Comparison of ENCODE assay signal across 26 cellular contexts in the genomic region with DNA sequence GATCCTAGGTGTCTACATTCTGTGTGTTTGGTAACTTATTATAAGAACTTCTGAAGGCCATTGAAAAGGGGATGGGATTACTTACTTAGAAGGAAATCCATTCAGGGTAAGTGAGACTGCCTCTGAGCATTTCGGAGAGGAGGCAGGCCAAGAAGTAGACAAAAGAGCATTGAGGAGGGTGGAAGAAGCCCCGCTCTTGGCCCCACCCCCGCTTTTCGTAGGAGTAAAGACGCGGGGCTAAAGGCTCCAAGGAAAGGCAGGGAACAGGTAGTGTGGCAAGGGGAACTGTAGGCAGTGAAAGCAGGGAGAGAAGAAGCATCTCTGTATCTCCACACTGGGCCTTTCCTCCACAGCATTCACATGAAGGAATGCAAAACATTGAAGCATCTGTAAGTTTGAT. TPM values are rescaled to one million over a fixed set of nuclear protein-coding genes. Genes with fewer than 3 reads are reported as not detected.
"Had no signal": no experiment of that assay in that cellular context is flagged by ENCODE, and none has a peak within 500 bp of the region (broad histone marks: within the 10 kb centered on the region; RNA-seq: fewer than 3 reads in every experiment).

No MANE protein-coding gene starts in this region.

- H3K36me3 ChIP-seq: gastrocnemius medialis, lower lobe of right lung, sigmoid colon, stomach, thyroid gland had no signal

- FAIRE-seq: keratinocyte had no signal

- H3K4me1 ChIP-seq: gastrocnemius medialis, lower lobe of right lung, psoas muscle, sigmoid colon, stomach, thyroid gland had no signal

- H3K27ac ChIP-seq: coronary artery, gastrocnemius medialis, lower lobe of right lung, psoas muscle, sigmoid colon, stomach, thyroid gland had no signal

- H3K4me1 Mint-ChIP-seq: immature natural killer cell; memory B cell; naive B cell; stimulated activated effector memory CD8-positive, alpha-beta T cell treated with anti-CD3 and anti-CD28 coated beads, Interleukin-12 subunit alpha, Interleukin-12 subunit beta, amount 100 ng/mL, for 72 hours had no signal

- H3K36me3 Mint-ChIP-seq: immature natural killer cell; memory B cell; naive B cell; natural killer cell treated with Interleukin-12 subunit alpha and Interleukin-12 subunit beta and Interleukin-15 and Interleukin-18, amount 100 ng/mL, for 72 hours; stimulated activated effector memory CD8-positive, alpha-beta T cell treated with anti-CD3 and anti-CD28 coated beads, Interleukin-12 subunit alpha, Interleukin-12 subunit beta, amount 100 ng/mL, for 72 hours had no signal

- H3K27me3 Mint-ChIP-seq: memory B cell; naive B cell; natural killer cell treated with Interleukin-12 subunit alpha and Interleukin-12 subunit beta and Interleukin-15 and Interleukin-18, amount 100 ng/mL, for 72 hours had no signal

- H3K27me3 ChIP-seq: gastrocnemius medialis, sigmoid colon, stomach, thyroid gland had no signal

- DNase-seq: dermis blood vessel endothelial cell; gastrocnemius medialis; head of caudate nucleus; immature natural killer cell; left ventricle myocardium superior; lower lobe of right lung; mucosa of descending colon; naive B cell; nucleus accumbens; psoas muscle; right cardiac atrium; sigmoid colon; stimulated activated CD4-positive, alpha-beta T cell treated with anti-CD3 and anti-CD28 coated beads, Interleukin-2, amount 100 ng/mL, for 24 hours; stimulated activated CD4-positive, alpha-beta T cell treated with anti-CD3 and anti-CD28 coated beads, Interleukin-4, amount 100 ng/mL, for 24 hours; stimulated activated naive CD4-positive, alpha-beta T cell treated with Interleukin-2 at 50 U/mL for 16 hours; stomach; thyroid gland; trophoblast cell had no signal

- ATAC-seq: gastrocnemius medialis; left ventricle myocardium superior; lower lobe of right lung; mucosa of descending colon; natural killer cell treated with Interleukin-12 subunit alpha and Interleukin-12 subunit beta and Interleukin-15 and Interleukin-18, amount 100 ng/mL, for 72 hours; psoas muscle; right cardiac atrium; stimulated activated effector memory CD8-positive, alpha-beta T cell treated with anti-CD3 and anti-CD28 coated beads, Interleukin-12 subunit alpha, Interleukin-12 subunit beta, amount 100 ng/mL, for 72 hours had no signal

- H3K4me3 ChIP-seq: coronary artery, gastrocnemius medialis, lower lobe of right lung, mucosa of descending colon, psoas muscle, sigmoid colon, stomach, thyroid gland had no signal

- H3K4me3 Mint-ChIP-seq: immature natural killer cell; memory B cell; naive B cell; natural killer cell treated with Interleukin-12 subunit alpha and Interleukin-12 subunit beta and Interleukin-15 and Interleukin-18, amount 100 ng/mL, for 72 hours; neural crest cell; stimulated activated effector memory CD8-positive, alpha-beta T cell treated with anti-CD3 and anti-CD28 coated beads, Interleukin-12 subunit alpha, Interleukin-12 subunit beta, amount 100 ng/mL, for 72 hours had no signal

- H3K27ac Mint-ChIP-seq: immature natural killer cell; memory B cell; naive B cell; natural killer cell treated with Interleukin-12 subunit alpha and Interleukin-12 subunit beta and Interleukin-15 and Interleukin-18, amount 100 ng/mL, for 72 hours; stimulated activated effector memory CD8-positive, alpha-beta T cell treated with anti-CD3 and anti-CD28 coated beads, Interleukin-12 subunit alpha, Interleukin-12 subunit beta, amount 100 ng/mL, for 72 hours had no signal

RNA-seq across cellular contexts. Expression of gene GRIK1, which starts 51.8 kb away (rescaled TPM):
- total RNA-seq: left ventricle myocardium superior; lower lobe of right lung; natural killer cell treated with Interleukin-12 subunit alpha and Interleukin-12 subunit beta and Interleukin-15 and Interleukin-18, amount 100 ng/mL, for 72 hours; osteocyte; psoas muscle; renal cortical epithelial cell; right cardiac atrium had no signal
- polyA plus RNA-seq: immature natural killer cell, keratinocyte, right cardiac atrium had no signal
